ENCODE assay signal across 15 cellular contexts in genomic region chr15:49185473-49185872, GRCh38. TPM values are rescaled to one million over a fixed set of nuclear protein-coding genes. Genes with fewer than 3 reads are reported as not detected.
DNase-seq lines count a peak whose midpoint lies in the region; ATAC-seq and TF ChIP-seq lines count a peak whose summit lies in the region.
"Had no signal": no experiment of that assay in that cellular context is flagged by ENCODE, and none has a peak within 500 bp of the region (broad histone marks: within the 10 kb centered on the region; RNA-seq: fewer than 3 reads in every experiment).

No MANE protein-coding gene starts in this region.

- CTCF ChIA-PET in activated CD8-positive, alpha-beta T cell treated with anti-CD3 and anti-CD28 coated beads for 36 hours (lab: Charles Lee) = no interaction called here
- CTCF ChIA-PET in activated CD8-positive, alpha-beta T cell treated with anti-CD3 and anti-CD28 coated beads, Interleukin-2, amount 10 ng/mL, durations not matched to agents 7 days and 5 days (lab: Charles Lee) = no interaction called here

- H3K27ac ChIP-seq in right lobe of liver (no peak overlapping the region), upper lobe of right lung (no peak overlapping the region)
- H3K27ac ChIP-seq: spleen, VCaP had no signal

- H3K9me3 Mint-ChIP-seq in activated CD8-positive, alpha-beta T cell treated with anti-CD3 and anti-CD28 coated beads for 36 hours = peaks cover 16% of the 10 kb centered on the region
- H3K9me3 Mint-ChIP-seq in activated CD8-positive, alpha-beta T cell treated with anti-CD3 and anti-CD28 coated beads, Interleukin-2, amount 10 ng/mL, durations not matched to agents 7 days and 5 days (ENCODE audit: insufficient read depth) = no peaks in the 10 kb centered on the region
- peaks cover 2% of the 10 kb centered on the region for H3K9me3 Mint-ChIP-seq in natural killer cell treated with Interleukin-12 subunit alpha and Interleukin-12 subunit beta and Interleukin-15 and Interleukin-18, amount 100 ng/mL, for 72 hours

- TF ChIP-seq CTCF in activated CD8-positive, alpha-beta T cell treated with anti-CD3 and anti-CD28 coated beads for 36 hours (IDR thresholded peaks at IDR 0.05) = no peak
- TF ChIP-seq CTCF in mucosa of descending colon (IDR thresholded peaks at IDR 0.05) (no peak), right lobe of liver (IDR thresholded peaks at IDR 0.05) (no peak), upper lobe of right lung (IDR thresholded peaks at IDR 0.05) (no peak)

- intact Hi-C loops in activated CD8-positive, alpha-beta T cell treated with anti-CD3 and anti-CD28 coated beads for 36 hours (cut with micrococcal nuclease) = no loop called here
- intact Hi-C loops in mucosa of descending colon (cut with DNase I, micrococcal nuclease) (no loop called here), right lobe of liver (cut with DNase I) (no loop called here), upper lobe of right lung (cut with DNase I) (no loop called here)

- peaks cover 24% of the 10 kb centered on the region for H3K4me1 Mint-ChIP-seq in activated CD8-positive, alpha-beta T cell treated with anti-CD3 and anti-CD28 coated beads for 36 hours (ENCODE audit: low read depth)
- H3K4me1 Mint-ChIP-seq in activated CD8-positive, alpha-beta T cell treated with anti-CD3 and anti-CD28 coated beads, Interleukin-2, amount 10 ng/mL, durations not matched to agents 7 days and 5 days (ENCODE audit: low read depth) = peaks cover 12% of the 10 kb centered on the region
- peaks cover 38% of the 10 kb centered on the region in 2 donors for H3K4me1 Mint-ChIP-seq in natural killer cell treated with Interleukin-12 subunit alpha and Interleukin-12 subunit beta and Interleukin-15 and Interleukin-18, amount 100 ng/mL, for 72 hours (ENCODE audit: low read depth in 2 of 2)

- peak overlapping the region; percentile 27 for H3K27ac Mint-ChIP-seq in activated CD8-positive, alpha-beta T cell treated with anti-CD3 and anti-CD28 coated beads for 36 hours
- H3K27ac Mint-ChIP-seq in activated CD8-positive, alpha-beta T cell treated with anti-CD3 and anti-CD28 coated beads, Interleukin-2, amount 10 ng/mL, durations not matched to agents 7 days and 5 days = no peak overlapping the region
- peak overlapping the region; percentile 65 to 69 for H3K27ac Mint-ChIP-seq in natural killer cell treated with Interleukin-12 subunit alpha and Interleukin-12 subunit beta and Interleukin-15 and Interleukin-18, amount 100 ng/mL, for 72 hours

- peak; percentile 67 for ATAC-seq in activated CD8-positive, alpha-beta T cell treated with anti-CD3 and anti-CD28 coated beads for 36 hours
- ATAC-seq in activated CD8-positive, alpha-beta T cell treated with anti-CD3 and anti-CD28 coated beads, Interleukin-2, amount 10 ng/mL, durations not matched to agents 7 days and 5 days = no peak
- ATAC-seq in GM21529 (IDR thresholded peaks at IDR 0.05; ENCODE audit: unreplicated experiment) (peak; percentile 68), HG03159 (IDR thresholded peaks at IDR 0.05; ENCODE audit: unreplicated experiment) (peak; percentile 86), mucosa of descending colon (no peak), right lobe of liver (no peak), upper lobe of right lung (no peak)
- ATAC-seq in natural killer cell treated with Interleukin-12 subunit alpha and Interleukin-12 subunit beta and Interleukin-15 and Interleukin-18, amount 100 ng/mL, for 72 hours = peak in 1 of 2 donors; percentile 88

- no peaks in the 10 kb centered on the region for H3K27me3 Mint-ChIP-seq in activated CD8-positive, alpha-beta T cell treated with anti-CD3 and anti-CD28 coated beads for 36 hours
- no peaks in the 10 kb centered on the region for H3K27me3 Mint-ChIP-seq in activated CD8-positive, alpha-beta T cell treated with anti-CD3 and anti-CD28 coated beads, Interleukin-2, amount 10 ng/mL, durations not matched to agents 7 days and 5 days (ENCODE audit: low read depth)
- H3K27me3 Mint-ChIP-seq in natural killer cell treated with Interleukin-12 subunit alpha and Interleukin-12 subunit beta and Interleukin-15 and Interleukin-18, amount 100 ng/mL, for 72 hours = no peaks in the 10 kb centered on the region

- 73% methylated on average over 1 of the region's 1 CpG for WGBS in right lobe of liver (ENCODE audit: insufficient coverage, low coverage, low lambda C conversion rate, missing lambda C conversion rate)

- H3K4me3 ChIP-seq in mucosa of descending colon (no peak overlapping the region), right lobe of liver (no peak overlapping the region), upper lobe of right lung (no peak overlapping the region)
- H3K4me3 ChIP-seq: spleen had no signal

- no peaks in the 10 kb centered on the region for H3K9me3 ChIP-seq in mucosa of descending colon
- H3K9me3 ChIP-seq in right lobe of liver = no peaks in the 10 kb centered on the region
- no peaks in the 10 kb centered on the region for H3K9me3 ChIP-seq in upper lobe of right lung

- no peak for DNase-seq in activated CD8-positive, alpha-beta T cell treated with anti-CD3 and anti-CD28 coated beads for 36 hours
- DNase-seq in activated CD8-positive, alpha-beta T cell treated with anti-CD3 and anti-CD28 coated beads, Interleukin-2, amount 10 ng/mL, durations not matched to agents 7 days and 5 days = no peak
- DNase-seq in natural killer cell treated with Interleukin-12 subunit alpha and Interleukin-12 subunit beta and Interleukin-15 and Interleukin-18, amount 100 ng/mL, for 72 hours (ENCODE audit: low spot score) = no peak
- DNase-seq in mucosa of descending colon (no peak), right lobe of liver (no peak), upper lobe of right lung (no peak)
- DNase-seq: cerebellar nuclear complex, KG1, NCI-H1436, NCI-H524 treated with DMSO at 0.1 percent for 48 hours, spleen, SW 1271 had no signal

- H3K4me3 Mint-ChIP-seq in activated CD8-positive, alpha-beta T cell treated with anti-CD3 and anti-CD28 coated beads for 36 hours = no peak overlapping the region
- no peak overlapping the region for H3K4me3 Mint-ChIP-seq in activated CD8-positive, alpha-beta T cell treated with anti-CD3 and anti-CD28 coated beads, Interleukin-2, amount 10 ng/mL, durations not matched to agents 7 days and 5 days
- peak overlapping the region; percentile 47 for H3K4me3 Mint-ChIP-seq in natural killer cell treated with Interleukin-12 subunit alpha and Interleukin-12 subunit beta and Interleukin-15 and Interleukin-18, amount 100 ng/mL, for 72 hours

- peaks cover 31% of the 10 kb centered on the region for H3K36me3 Mint-ChIP-seq in activated CD8-positive, alpha-beta T cell treated with anti-CD3 and anti-CD28 coated beads for 36 hours (ENCODE audit: low read depth)
- H3K36me3 Mint-ChIP-seq in activated CD8-positive, alpha-beta T cell treated with anti-CD3 and anti-CD28 coated beads, Interleukin-2, amount 10 ng/mL, durations not matched to agents 7 days and 5 days (ENCODE audit: low read depth) = peaks cover 24% of the 10 kb centered on the region
- peaks cover 8% of the 10 kb centered on the region for H3K36me3 Mint-ChIP-seq in natural killer cell treated with Interleukin-12 subunit alpha and Interleukin-12 subunit beta and Interleukin-15 and Interleukin-18, amount 100 ng/mL, for 72 hours

- H3K36me3 ChIP-seq in mucosa of descending colon (ENCODE audit: low read depth) (no peaks in the 10 kb centered on the region), right lobe of liver (no peaks in the 10 kb centered on the region), upper lobe of right lung (no peaks in the 10 kb centered on the region)
- H3K36me3 ChIP-seq: spleen had no signal

- H3K27me3 ChIP-seq in right lobe of liver (no peaks in the 10 kb centered on the region), upper lobe of right lung (no peaks in the 10 kb centered on the region)
- H3K27me3 ChIP-seq: spleen had no signal

- POLR2A ChIA-PET in activated CD8-positive, alpha-beta T cell treated with anti-CD3 and anti-CD28 coated beads for 36 hours (lab: Charles Lee) = no interaction called here
- POLR2A ChIA-PET in activated CD8-positive, alpha-beta T cell treated with anti-CD3 and anti-CD28 coated beads, Interleukin-2, amount 10 ng/mL, durations not matched to agents 7 days and 5 days (lab: Charles Lee) = no interaction called here

- TF ChIP-seq POLR2A in right lobe of liver (IDR thresholded peaks at IDR 0.05) = no peak

- H3K4me1 ChIP-seq in mucosa of descending colon (ENCODE audit: low read depth) (no peaks in the 10 kb centered on the region), right lobe of liver (no peaks in the 10 kb centered on the region), upper lobe of right lung (no peaks in the 10 kb centered on the region)

RNA-seq across cellular contexts. Expression of gene GALK2, which starts 15.4 kb away (rescaled TPM):
- total RNA-seq in activated CD8-positive, alpha-beta T cell treated with anti-CD3 and anti-CD28 coated beads for 36 hours = 10 to 100 TPM; 26.8 to 27.5 TPM
- total RNA-seq in activated CD8-positive, alpha-beta T cell treated with anti-CD3 and anti-CD28 coated beads, Interleukin-2, amount 10 ng/mL, durations not matched to agents 7 days and 5 days = 10 to 100 TPM; 23.1 to 24.6 TPM
- 10 to 100 TPM; 27.6 to 37.0 TPM for total RNA-seq in natural killer cell treated with Interleukin-12 subunit alpha and Interleukin-12 subunit beta and Interleukin-15 and Interleukin-18, amount 100 ng/mL, for 72 hours
- total RNA-seq in mucosa of descending colon (10 to 100 TPM; 35.6 to 39.7 (median 39.5) TPM), right lobe of liver (10 to 100 TPM; 22.5 to 35.4 (median 29.4) TPM), upper lobe of right lung (38.2 TPM)

RNA-seq across cellular contexts. Expression of gene COPS2, which starts 30.1 kb away (rescaled TPM):
- 10 to 100 TPM; 85.0 to 85.8 TPM for total RNA-seq in activated CD8-positive, alpha-beta T cell treated with anti-CD3 and anti-CD28 coated beads for 36 hours
- 10 to 100 TPM; 55.8 to 56.8 TPM for total RNA-seq in activated CD8-positive, alpha-beta T cell treated with anti-CD3 and anti-CD28 coated beads, Interleukin-2, amount 10 ng/mL, durations not matched to agents 7 days and 5 days
- total RNA-seq in natural killer cell treated with Interleukin-12 subunit alpha and Interleukin-12 subunit beta and Interleukin-15 and Interleukin-18, amount 100 ng/mL, for 72 hours = 10 to 100 TPM; 63.5 to 65.2 TPM
- 100 to 1,000 TPM in 1 of 3 donors, 10 to 100 TPM in 2; 38.4 to 102 (median 43.5) TPM for total RNA-seq in mucosa of descending colon
- 10 to 100 TPM; 23.1 to 38.9 (median 29.5) TPM for total RNA-seq in right lobe of liver
- 57.2 TPM for total RNA-seq in upper lobe of right lung

Comparison
In these comparisons a context has a peak if more than half of its experiments do, and no peak if none do; other contexts are left out.
1. ATAC-seq: peak in activated CD8-positive, alpha-beta T cell treated with anti-CD3 and anti-CD28 coated beads for 36 hours (single experiment), GM21529 (single experiment) and HG03159 (single experiment); none in activated CD8-positive, alpha-beta T cell treated with anti-CD3 and anti-CD28 coated beads, Interleukin-2, amount 10 ng/mL, durations not matched to agents 7 days and 5 days (single experiment), mucosa of descending colon (single experiment), right lobe of liver (0 of 4) and upper lobe of right lung (single experiment).